In genomic region chr3:65730449-65730848, GRCh38 we compare ENCODE assay signal across 17 cellular contexts.
"Had no signal": no experiment of that assay in that cellular context is flagged by ENCODE, and none has a peak within 500 bp of the region (broad histone marks: within the 10 kb centered on the region; RNA-seq: fewer than 3 reads in every experiment).

No MANE protein-coding gene starts in this region.

- ATAC-seq: activated naive CD4-positive, alpha-beta T cell treated with anti-CD3 and anti-CD28 coated beads, Interleukin-2, amount 50 U/mL, for 72 hours; activated T-helper 17 cell treated with anti-CD3 and anti-CD28 coated beads, Interleukin-2, amount 50 U/mL, for 72 hours; natural killer cell treated with Interleukin-12 subunit alpha and Interleukin-12 subunit beta and Interleukin-15 and Interleukin-18, amount 100 ng/mL, for 72 hours; T-cell; WTC11 had no signal

- H3K4me3 ChIP-seq: lung, upper lobe of left lung had no signal

- H3K9me3 ChIP-seq: upper lobe of left lung had no signal

- FAIRE-seq: TTC549 had no signal

- H3K27ac ChIP-seq: upper lobe of left lung had no signal

- H3K4me3 Mint-ChIP-seq: activated T-cell treated with anti-CD3 and anti-CD28 coated beads, Interleukin-2, amount 50 U/mL, for 24 hours; activated T-helper 17 cell treated with anti-CD3 and anti-CD28 coated beads, Interleukin-2, amount 50 U/mL, for 72 hours; immature natural killer cell; natural killer cell treated with Interleukin-12 subunit alpha and Interleukin-12 subunit beta and Interleukin-15 and Interleukin-18, amount 100 ng/mL, for 72 hours; T-cell; T-helper 2 cell treated with Interferon-gamma antibody and Interleukin-4, amounts not matched to agents 5 μg/mL and 100 μg/mL, for 36 hours; WTC11 had no signal

- H3K27ac Mint-ChIP-seq: activated naive CD4-positive, alpha-beta T cell treated with anti-CD3 and anti-CD28 coated beads, Interleukin-2, amount 50 U/mL, for 72 hours; activated T-cell treated with anti-CD3 and anti-CD28 coated beads, Interleukin-2, amount 50 U/mL, for 24 hours; activated T-helper 17 cell treated with anti-CD3 and anti-CD28 coated beads, Interleukin-2, amount 50 U/mL, for 72 hours; immature natural killer cell; natural killer cell treated with Interleukin-12 subunit alpha and Interleukin-12 subunit beta and Interleukin-15 and Interleukin-18, amount 100 ng/mL, for 72 hours; T-cell; T-helper 2 cell treated with Interferon-gamma antibody and Interleukin-4, amounts not matched to agents 5 μg/mL and 100 μg/mL, for 36 hours; WTC11 had no signal

- DNase-seq: activated T-cell treated with anti-CD3 and anti-CD28 coated beads, Interleukin-2, amount 50 U/mL, for 24 hours; central memory CD4-positive, alpha-beta T cell; dermis blood vessel endothelial cell; effector CD8-positive, alpha-beta T cell; foreskin melanocyte; immature natural killer cell; stimulated activated CD4-positive, alpha-beta T cell treated with anti-CD3 and anti-CD28 coated beads, Interleukin-4, amount 100 ng/mL, for 1 hour; stimulated activated naive CD4-positive, alpha-beta T cell treated with Interleukin-2 at 50 U/mL for 16 hours; T-cell; upper lobe of left lung had no signal

- H3K4me1 Mint-ChIP-seq: immature natural killer cell had no signal

- H3K36me3 Mint-ChIP-seq: activated naive CD4-positive, alpha-beta T cell treated with anti-CD3 and anti-CD28 coated beads, Interleukin-2, amount 50 U/mL, for 72 hours; immature natural killer cell; natural killer cell treated with Interleukin-12 subunit alpha and Interleukin-12 subunit beta and Interleukin-15 and Interleukin-18, amount 100 ng/mL, for 72 hours; T-cell; WTC11 had no signal

- H3K36me3 ChIP-seq: upper lobe of left lung had no signal

- H3K9me3 Mint-ChIP-seq: activated naive CD4-positive, alpha-beta T cell treated with anti-CD3 and anti-CD28 coated beads, Interleukin-2, amount 50 U/mL, for 72 hours; activated T-cell treated with anti-CD3 and anti-CD28 coated beads, Interleukin-2, amount 50 U/mL, for 24 hours; activated T-helper 17 cell treated with anti-CD3 and anti-CD28 coated beads, Interleukin-2, amount 50 U/mL, for 72 hours; natural killer cell treated with Interleukin-12 subunit alpha and Interleukin-12 subunit beta and Interleukin-15 and Interleukin-18, amount 100 ng/mL, for 72 hours; T-cell; T-helper 2 cell treated with Interferon-gamma antibody and Interleukin-4, amounts not matched to agents 5 μg/mL and 100 μg/mL, for 36 hours; WTC11 had no signal

- H3K27me3 Mint-ChIP-seq: natural killer cell treated with Interleukin-12 subunit alpha and Interleukin-12 subunit beta and Interleukin-15 and Interleukin-18, amount 100 ng/mL, for 72 hours had no signal

- H3K27me3 ChIP-seq: upper lobe of left lung had no signal
